Comparison of ENCODE assay signal across 9 cellular contexts in the genomic region with DNA sequence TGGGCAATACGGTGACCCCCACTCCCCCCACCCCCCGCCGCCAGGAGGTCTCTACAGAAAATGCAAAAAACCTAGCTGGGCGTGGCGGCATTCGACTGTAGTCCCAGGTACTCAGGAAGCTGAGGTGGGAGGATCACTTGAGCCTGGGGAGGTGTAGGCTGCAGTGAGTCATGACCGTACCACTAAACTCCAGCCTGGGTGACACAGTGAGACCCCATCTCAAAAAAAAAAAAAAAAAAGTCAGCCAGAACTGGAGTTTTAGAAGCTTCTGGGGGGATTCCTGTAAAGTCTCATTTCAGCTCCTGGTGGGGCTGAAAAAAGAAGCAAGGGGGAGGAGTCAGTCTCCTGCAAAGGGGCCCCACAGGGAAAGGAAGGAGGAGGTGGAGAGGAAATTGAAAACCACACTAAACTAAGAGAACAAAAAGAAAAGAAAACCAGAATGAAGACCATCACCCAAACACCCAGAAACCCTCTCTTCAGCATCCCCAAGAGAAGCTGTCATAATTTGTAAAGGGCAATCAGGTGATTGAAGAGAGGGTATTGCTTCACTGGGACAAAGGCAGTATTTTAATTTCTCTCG. TPM values are rescaled to one million over a fixed set of nuclear protein-coding genes. Genes with fewer than 3 reads are reported as not detected.
DNase-seq lines count a peak whose midpoint lies in the region; ATAC-seq lines count a peak whose summit lies in the region.
"Had no signal": no experiment of that assay in that cellular context is flagged by ENCODE, and none has a peak within 500 bp of the region (broad histone marks: within the 10 kb centered on the region; RNA-seq: fewer than 3 reads in every experiment).

No MANE protein-coding gene starts in this region.

- peaks cover 72 to 88% (median 84%) of the 10 kb centered on the region in 3 donors for H3K4me1 Mint-ChIP-seq in CD8-positive, alpha-beta memory T cell
- peaks cover 56 to 87% (median 78%) of the 10 kb centered on the region in 7 donors for H3K4me1 Mint-ChIP-seq in naive thymus-derived CD4-positive, alpha-beta T cell

- no peaks in the 10 kb centered on the region for H3K36me3 ChIP-seq in CD8-positive, alpha-beta memory T cell (ENCODE audit: insufficient read depth, low read length)
- no peaks in the 10 kb centered on the region for H3K36me3 ChIP-seq in naive thymus-derived CD4-positive, alpha-beta T cell (ENCODE audit: control insufficient read depth in 2 of 3, insufficient read depth in 3 of 3, low read length in 3 of 3)

- H3K4me3 ChIP-seq in CD8-positive, alpha-beta memory T cell (ENCODE audit: low read length): peak overlapping the region; percentile 54
- H3K4me3 ChIP-seq in naive thymus-derived CD4-positive, alpha-beta T cell (ENCODE audit: low read length): peak overlapping the region; percentile 77
- H3K4me3 ChIP-seq: psoas muscle had no signal

- no peaks in the 10 kb centered on the region for H3K27me3 ChIP-seq in CD8-positive, alpha-beta memory T cell (ENCODE audit: insufficient read depth, low read length, poor library complexity, severe bottlenecking)
- H3K27me3 ChIP-seq in naive thymus-derived CD4-positive, alpha-beta T cell (ENCODE audit: control insufficient read depth in 2 of 2, insufficient read depth in 2 of 2, low read length in 2 of 2): no peaks in the 10 kb centered on the region

- no peaks in the 10 kb centered on the region for H3K9me3 Mint-ChIP-seq in CD8-positive, alpha-beta memory T cell
- H3K9me3 Mint-ChIP-seq in naive thymus-derived CD4-positive, alpha-beta T cell: peaks cover 0 to 2% (median 0%) of the 10 kb centered on the region in 11 donors

- H3K9me3 ChIP-seq in CD8-positive, alpha-beta memory T cell (ENCODE audit: low read length): no peaks in the 10 kb centered on the region
- H3K9me3 ChIP-seq in naive thymus-derived CD4-positive, alpha-beta T cell (ENCODE audit: control insufficient read depth in 2 of 3, low read length in 3 of 3): no peaks in the 10 kb centered on the region
- H3K9me3 ChIP-seq: psoas muscle had no signal

- H3K27ac Mint-ChIP-seq in CD8-positive, alpha-beta memory T cell: peak overlapping the region; percentile 90 to 100 (median 97)
- peak overlapping the region; percentile 84 to 98 (median 95) for H3K27ac Mint-ChIP-seq in naive thymus-derived CD4-positive, alpha-beta T cell

- POLR2A ChIA-PET in CD8-positive, alpha-beta memory T cell (lab: Charles Lee): interaction anchor here (0.6 to 4.2 kb wide), 4 partner anchors 12 to 764 kb away, joined by 4 to 38 read pairs (median 7); no protein-coding TSS in a partner anchor
- POLR2A ChIA-PET in naive thymus-derived CD4-positive, alpha-beta T cell (lab: Charles Lee): interaction anchor here (0.6 to 21.3 kb wide), 16 partner anchors 9 to 118 kb away, joined by 3 to 623 read pairs (median 4); partner anchors contain the start of gene NOL4L

- H3K4me1 ChIP-seq in CD8-positive, alpha-beta memory T cell (ENCODE audit: insufficient read depth, low read length): peaks cover 73% of the 10 kb centered on the region
- H3K4me1 ChIP-seq in naive thymus-derived CD4-positive, alpha-beta T cell (ENCODE audit: control insufficient read depth in 2 of 2, insufficient read depth in 2 of 2, low read length in 2 of 2): peaks cover 59 to 66% of the 10 kb centered on the region in 2 donors
- H3K4me1 ChIP-seq: psoas muscle had no signal

- peak overlapping the region; percentile 75 for H3K27ac ChIP-seq in CD8-positive, alpha-beta memory T cell (ENCODE audit: low read depth, low read length)
- peak overlapping the region; percentile 86 for H3K27ac ChIP-seq in naive thymus-derived CD4-positive, alpha-beta T cell (ENCODE audit: low read depth, low read length)
- H3K27ac ChIP-seq: psoas muscle had no signal

- CTCF ChIA-PET in CD8-positive, alpha-beta memory T cell (lab: Charles Lee): interaction anchor here (0.9 to 13.4 kb wide), 5 partner anchors 11 to 118 kb away, joined by 3 to 227 read pairs (median 7); partner anchors contain the start of gene NOL4L
- CTCF ChIA-PET in naive thymus-derived CD4-positive, alpha-beta T cell (lab: Charles Lee): interaction anchor here (0.6 to 14.4 kb wide), 6 partner anchors 9 to 1495 kb away, joined by 3 to 320 read pairs (median 3); no protein-coding TSS in a partner anchor

- H3K36me3 Mint-ChIP-seq in CD8-positive, alpha-beta memory T cell: peaks cover 0 to 4% (median 3%) of the 10 kb centered on the region in 3 donors
- H3K36me3 Mint-ChIP-seq in naive thymus-derived CD4-positive, alpha-beta T cell: peaks cover 0 to 10% (median 5%) of the 10 kb centered on the region in 5 donors

- DNase-seq in CD8-positive, alpha-beta memory T cell: peak; percentile 39 to 78 (median 57)
- peak; percentile 81 for DNase-seq in NCI-H2171 treated with DMSO at 0.1 percent for 48 hours (lab: John Stamatoyannopoulos, UW)
- peak; percentile 69 for DNase-seq in activated T-cell treated with anti-CD3 and anti-CD28 coated beads, Interleukin-2, amount 50 U/mL, for 1 hour
- peak in 7 of 9 donors; percentile 58 to 82 (median 74) for DNase-seq in naive thymus-derived CD4-positive, alpha-beta T cell
- DNase-seq in HUDEP-2 (lab: John Stamatoyannopoulos, UW; ENCODE audit: unreplicated experiment in 76 of 76): no peak
- no peak for DNase-seq in NCI-H1930 (lab: John Stamatoyannopoulos, UW)
- DNase-seq: psoas muscle had no signal

- peak overlapping the region; percentile 77 to 95 (median 81) for H3K4me3 Mint-ChIP-seq in CD8-positive, alpha-beta memory T cell
- peak overlapping the region; percentile 82 to 99 (median 88) for H3K4me3 Mint-ChIP-seq in naive thymus-derived CD4-positive, alpha-beta T cell

- peaks cover 0 to 3% of the 10 kb centered on the region in 2 donors for H3K27me3 Mint-ChIP-seq in CD8-positive, alpha-beta memory T cell
- no peaks in the 10 kb centered on the region for H3K27me3 Mint-ChIP-seq in naive thymus-derived CD4-positive, alpha-beta T cell

- peak; percentile 17 for ATAC-seq in naive thymus-derived CD4-positive, alpha-beta T cell
- ATAC-seq in HG03097 (IDR thresholded peaks at IDR 0.05; ENCODE audit: low FRiP score, unreplicated experiment): no peak
- ATAC-seq in HG02759 (IDR thresholded peaks at IDR 0.05; ENCODE audit: unreplicated experiment): no peak
- ATAC-seq: psoas muscle had no signal

- intact Hi-C loops in naive thymus-derived CD4-positive, alpha-beta T cell (cut with micrococcal nuclease): loop anchor here (1.0 to 10.0 kb wide), 9 partner anchors 47 to 953 kb away; partner anchors contain the start of genes COMMD7 (in 2 of the 2), ASXL1 (in 1 of the 2), NOL4L (in 1 of the 2) and TM9SF4 (in 1 of the 2)

RNA-seq across cellular contexts. Expression of gene NOL4L, which starts 50.4 kb away (rescaled TPM):
- 10 to 100 TPM; 15.8 to 19.8 TPM for total RNA-seq in CD8-positive, alpha-beta memory T cell
- 15.4 TPM for polyA plus RNA-seq in CD8-positive, alpha-beta memory T cell
- total RNA-seq in naive thymus-derived CD4-positive, alpha-beta T cell: 10 to 100 TPM; 29.4 to 81.9 (median 74.6) TPM
- 10 to 100 TPM; 17.3 to 23.5 TPM for polyA plus RNA-seq in naive thymus-derived CD4-positive, alpha-beta T cell

Comparison
In these comparisons a context has a peak if more than half of its experiments do, and no peak if none do; other contexts are left out.
1. DNase-seq: peak in CD8-positive, alpha-beta memory T cell (5 of 5), NCI-H2171 treated with DMSO at 0.1 percent for 48 hours (single experiment), activated T-cell treated with anti-CD3 and anti-CD28 coated beads, Interleukin-2, amount 50 U/mL, for 1 hour (single experiment) and naive thymus-derived CD4-positive, alpha-beta T cell (7 of 9); none in HUDEP-2 (0 of 76) and NCI-H1930 (0 of 2).